ENCODE assay signal across 16 cellular contexts in the genomic region with DNA sequence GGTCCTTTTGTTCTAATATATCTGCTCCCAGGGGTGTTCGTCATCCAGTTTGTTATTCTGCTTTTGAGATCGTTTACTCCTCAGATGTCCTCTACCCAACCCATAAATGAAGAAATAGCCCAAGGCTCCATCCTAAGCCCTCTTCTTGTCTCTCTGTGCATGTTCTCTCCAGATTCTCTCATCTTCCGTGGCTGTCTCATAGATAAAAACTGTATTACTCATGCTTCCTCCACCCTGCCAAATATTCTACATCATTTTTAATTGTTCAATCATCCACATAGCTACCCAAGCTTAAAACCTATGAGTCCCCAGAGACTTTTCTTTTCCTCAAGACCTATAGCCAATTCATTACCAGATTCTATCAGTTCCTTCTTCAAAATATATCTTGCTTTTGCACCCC. TPM values are rescaled to one million over a fixed set of nuclear protein-coding genes. Genes with fewer than 3 reads are reported as not detected.
DNase-seq lines count a peak whose midpoint lies in the region; ATAC-seq lines count a peak whose summit lies in the region.
"Had no signal": no experiment of that assay in that cellular context is flagged by ENCODE, and none has a peak within 500 bp of the region (broad histone marks: within the 10 kb centered on the region; RNA-seq: fewer than 3 reads in every experiment).

No MANE protein-coding gene starts in this region.

- no peaks in the 10 kb centered on the region for H3K36me3 ChIP-seq in SJSA1
- H3K36me3 ChIP-seq: spleen had no signal

- peak overlapping the region; percentile 42 for H3K27ac ChIP-seq in SJSA1
- H3K27ac ChIP-seq: spleen had no signal

- peaks cover 36% of the 10 kb centered on the region for H3K4me1 ChIP-seq in SJSA1 (replicated peaks)

- H3K9me3 Mint-ChIP-seq in stimulated activated memory B cell treated with anti-CD40 and anti-IgM and Interleukin-4, amounts not matched to agents 10 μg/mL and 1 μg/mL and 100 μg/mL, for 72 hours, result no peaks in the 10 kb centered on the region
- H3K9me3 Mint-ChIP-seq: activated naive CD4-positive, alpha-beta T cell treated with anti-CD3 and anti-CD28 coated beads, Interleukin-2, amount 50 U/mL, for 24 hours; dendritic cell treated with granulocyte-macrophage colony-stimulating factor and Interleukin-4, amounts not matched to agents 40 ng/mL and 50 ng/mL, for 4 days; nephron progenitor cell had no signal

- ATAC-seq in GM18861 (IDR thresholded peaks at IDR 0.05; ENCODE audit: unreplicated experiment), result peak; percentile 33
- peak; percentile 41 for ATAC-seq in stimulated activated memory B cell treated with anti-CD40 and anti-IgM and Interleukin-4, amounts not matched to agents 10 μg/mL and 1 μg/mL and 100 μg/mL, for 72 hours
- no peak for ATAC-seq in GM18868 (IDR thresholded peaks at IDR 0.05; ENCODE audit: unreplicated experiment)
- ATAC-seq: left lobe of liver had no signal

- DNase-seq in SJSA1 (ENCODE audit: low read depth in 1 of 2, low spot score in 2 of 2) (peak in 1 of 2 experiments; percentile 37), fibroblast of gingiva (ENCODE audit: low read depth) (peak; percentile 78), NCI-H1092 (lab: John Stamatoyannopoulos, UW) (no peak), Ammon's horn (ENCODE audit: low spot score) (no peak), ecto neural progenitor cell (ENCODE audit: low spot score) (no peak)
- DNase-seq: head of caudate nucleus, nephron progenitor cell, RPMI8226, spleen had no signal

- H3K9me3 ChIP-seq in SJSA1 (replicated peaks), result no peaks in the 10 kb centered on the region
- H3K9me3 ChIP-seq: spleen had no signal

- H3K4me3 Mint-ChIP-seq in stimulated activated memory B cell treated with anti-CD40 and anti-IgM and Interleukin-4, amounts not matched to agents 10 μg/mL and 1 μg/mL and 100 μg/mL, for 72 hours, result no peak overlapping the region
- H3K4me3 Mint-ChIP-seq: activated naive CD4-positive, alpha-beta T cell treated with anti-CD3 and anti-CD28 coated beads, Interleukin-2, amount 50 U/mL, for 24 hours; dendritic cell treated with granulocyte-macrophage colony-stimulating factor and Interleukin-4, amounts not matched to agents 40 ng/mL and 50 ng/mL, for 4 days; nephron progenitor cell; type B pancreatic cell had no signal

- H3K27me3 Mint-ChIP-seq in stimulated activated memory B cell treated with anti-CD40 and anti-IgM and Interleukin-4, amounts not matched to agents 10 μg/mL and 1 μg/mL and 100 μg/mL, for 72 hours, result peaks cover 29% of the 10 kb centered on the region
- H3K27me3 Mint-ChIP-seq: dendritic cell treated with granulocyte-macrophage colony-stimulating factor and Interleukin-4, amounts not matched to agents 40 ng/mL and 50 ng/mL, for 4 days; type B pancreatic cell had no signal

- no peak overlapping the region for H3K27ac Mint-ChIP-seq in stimulated activated memory B cell treated with anti-CD40 and anti-IgM and Interleukin-4, amounts not matched to agents 10 μg/mL and 1 μg/mL and 100 μg/mL, for 72 hours
- H3K27ac Mint-ChIP-seq: activated naive CD4-positive, alpha-beta T cell treated with anti-CD3 and anti-CD28 coated beads, Interleukin-2, amount 50 U/mL, for 24 hours; dendritic cell treated with granulocyte-macrophage colony-stimulating factor and Interleukin-4, amounts not matched to agents 40 ng/mL and 50 ng/mL, for 4 days; nephron progenitor cell; type B pancreatic cell had no signal

- no peaks in the 10 kb centered on the region for H3K36me3 Mint-ChIP-seq in stimulated activated memory B cell treated with anti-CD40 and anti-IgM and Interleukin-4, amounts not matched to agents 10 μg/mL and 1 μg/mL and 100 μg/mL, for 72 hours
- H3K36me3 Mint-ChIP-seq: activated naive CD4-positive, alpha-beta T cell treated with anti-CD3 and anti-CD28 coated beads, Interleukin-2, amount 50 U/mL, for 24 hours; type B pancreatic cell had no signal

- peaks cover 21% of the 10 kb centered on the region for H3K4me1 Mint-ChIP-seq in stimulated activated memory B cell treated with anti-CD40 and anti-IgM and Interleukin-4, amounts not matched to agents 10 μg/mL and 1 μg/mL and 100 μg/mL, for 72 hours
- H3K4me1 Mint-ChIP-seq: activated naive CD4-positive, alpha-beta T cell treated with anti-CD3 and anti-CD28 coated beads, Interleukin-2, amount 50 U/mL, for 24 hours; nephron progenitor cell had no signal

- H3K4me3 ChIP-seq in SJSA1, result no peak overlapping the region
- H3K4me3 ChIP-seq: spleen had no signal

- H3K27me3 ChIP-seq in SJSA1 (replicated peaks), result no peaks in the 10 kb centered on the region

RNA-seq across cellular contexts. Expression of a gene that starts 44.9 kb away (rescaled TPM):
- 118 and 154 TPM in 2 replicates for total RNA-seq in SJSA1 (2014; rRNA removed; shearing (Covaris generic))
